8 cellular contexts compared by ENCODE assay signal in the genomic region with DNA sequence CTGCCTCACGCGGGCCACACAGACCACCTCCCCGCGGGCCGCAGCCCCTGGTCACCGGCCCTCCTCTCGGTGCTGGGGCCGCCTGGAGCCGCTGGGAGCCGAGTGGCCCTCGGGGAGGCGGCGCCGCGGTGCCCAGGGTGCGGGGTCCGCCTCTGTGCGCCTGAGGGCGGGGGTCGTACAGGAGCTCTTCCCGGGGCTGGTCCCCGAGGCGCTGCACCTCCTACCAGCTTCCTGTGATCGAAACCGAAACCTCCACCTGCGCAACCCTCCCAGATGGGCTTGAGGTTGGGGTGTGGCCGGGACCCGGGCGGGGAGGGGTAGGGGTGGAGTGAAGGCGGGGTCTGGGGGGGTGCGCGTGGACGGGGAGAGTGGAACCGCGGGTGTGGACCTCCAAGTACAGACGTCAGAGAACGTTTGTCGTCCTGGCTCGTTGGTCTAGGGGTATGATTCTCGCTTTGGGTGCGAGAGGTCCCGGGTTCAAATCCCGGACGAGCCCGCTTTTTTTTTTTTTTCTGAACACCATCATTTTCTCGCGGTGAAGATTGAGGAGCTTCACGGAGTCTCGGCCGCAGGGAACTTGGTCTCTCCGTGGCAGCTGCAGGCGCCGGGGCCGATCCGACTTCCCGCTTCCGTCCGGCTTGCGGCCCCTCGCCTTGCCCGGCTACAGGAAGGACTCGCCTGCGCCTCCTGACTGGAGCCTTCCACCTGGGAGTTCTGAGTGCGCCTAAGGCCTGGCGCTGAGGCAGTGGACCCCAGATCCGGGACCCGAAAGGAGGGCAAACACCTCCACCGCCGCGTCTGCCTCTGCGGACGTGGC. TPM values are rescaled to one million over a fixed set of nuclear protein-coding genes. Genes with fewer than 3 reads are reported as not detected.
DNase-seq lines count a peak whose midpoint lies in the region; FAIRE-seq and TF ChIP-seq lines count a peak whose summit lies in the region.

No MANE protein-coding gene starts in this region.

- peaks cover 5 to 26% (median 12%) of the 10 kb centered on the region in 3 donors for H3K4me1 Mint-ChIP-seq in IgD-negative memory B cell

- no peaks in the 10 kb centered on the region for H3K36me3 Mint-ChIP-seq in IgD-negative memory B cell

- H3K9me3 Mint-ChIP-seq in IgD-negative memory B cell = peaks cover 0 to 4% (median 0%) of the 10 kb centered on the region in 3 donors

- peak overlapping the region; percentile 93 to 99 (median 96) for H3K27ac Mint-ChIP-seq in IgD-negative memory B cell

- H3K27me3 Mint-ChIP-seq in IgD-negative memory B cell = peaks cover 2% of the 10 kb centered on the region

- H3K9me3 ChIP-seq in SJSA1 (replicated peaks) (no peaks in the 10 kb centered on the region), neutrophil (no peaks in the 10 kb centered on the region), testis (no peaks in the 10 kb centered on the region)

- H3K4me1 ChIP-seq in SJSA1 (replicated peaks) (peaks cover 17% of the 10 kb centered on the region), neutrophil (ENCODE audit: control insufficient read depth in 1 of 2, insufficient read depth in 1 of 2, low read depth in 1 of 2, low read length in 1 of 2) (peaks cover 28 to 33% of the 10 kb centered on the region in 2 experiments), testis (peaks cover 7% of the 10 kb centered on the region)

- intact Hi-C loops in testis (cut with DNase I; ENCODE audit: low total_unique reads) = no loop called here

- H3K4me3 ChIP-seq in SJSA1 = peak overlapping the region; percentile 81
- H3K4me3 ChIP-seq in neutrophil (ENCODE audit: low read depth in 1 of 2, low read length in 1 of 2) = peak overlapping the region; percentile 81
- H3K4me3 ChIP-seq in testis = peak overlapping the region; percentile 79 to 88

- 0% methylated on average over 24 to 54 of the region's 72 CpGs for WGBS in testis, 2 donors

- DNase-seq in AG09319 (ENCODE audit: extremely low read depth, low read depth) = peak; percentile 66
- peak; percentile 91 to 95 for DNase-seq in SJSA1 (ENCODE audit: low read depth in 1 of 2, low spot score in 2 of 2)
- peak; percentile 63 to 94 (median 85) for DNase-seq in activated naive CD4-positive, alpha-beta T cell (lab: John Stamatoyannopoulos, UW)
- peak; percentile 73 to 84 for DNase-seq in frontal cortex (ENCODE audit: low spot score in 2 of 2)
- DNase-seq in testis = peak; percentile 69

- peak overlapping the region; percentile 32 for H3K27ac ChIP-seq in SJSA1
- H3K27ac ChIP-seq in neutrophil = peak overlapping the region; percentile 63
- peak overlapping the region; percentile 72 to 86 for H3K27ac ChIP-seq in testis

- H3K36me3 ChIP-seq in SJSA1 (no peaks in the 10 kb centered on the region; the same call in 1 of the 2 replicates), neutrophil (no peaks in the 10 kb centered on the region), testis (ENCODE audit: low read depth, missing control alignments) (no peaks in the 10 kb centered on the region)

- peak overlapping the region; percentile 87 to 100 (median 96) for H3K4me3 Mint-ChIP-seq in IgD-negative memory B cell

- peak; percentile 7 for TF ChIP-seq POLR2A in GM19193 (IDR thresholded peaks at IDR 0.05; ENCODE audit: extremely low read depth, insufficient read depth, insufficient read length)
- no peak for TF ChIP-seq POLR2A in testis (IDR thresholded peaks at IDR 0.05)

- FAIRE-seq in frontal cortex (lab: Jason Lieb, UNC) = no peak

- no peaks in the 10 kb centered on the region for H3K27me3 ChIP-seq in SJSA1 (replicated peaks)
- H3K27me3 ChIP-seq in neutrophil = peaks cover 91% of the 10 kb centered on the region
- no peaks in the 10 kb centered on the region for H3K27me3 ChIP-seq in testis

- TF ChIP-seq CTCF in AG09319 (IDR thresholded peaks at IDR 0.05; ENCODE audit: low read depth, low read length) (no peak), neutrophil (IDR thresholded peaks at IDR 0.05) (no peak), testis (IDR thresholded peaks at IDR 0.05) (no peak)

RNA-seq across cellular contexts. Expression of gene ZNF213, which starts 23.9 kb away (rescaled TPM):
- 1.9 TPM for polyA plus RNA-seq in IgD-negative memory B cell
- total RNA-seq in SJSA1 (2014; rRNA removed; shearing (Covaris generic)) = 2.6 and 3.8 TPM in 2 replicates
- total RNA-seq in frontal cortex = 6.9 TPM
- 10 to 100 TPM; 43.1 to 57.3 TPM for total RNA-seq in testis
- polyA plus RNA-seq in testis (ENCODE audit: insufficient read depth, low read depth, low replicate concordance) = 46.8 TPM

RNA-seq across cellular contexts. Expression of gene OR1F1, which starts 29.3 kb away (rescaled TPM):
- polyA plus RNA-seq in IgD-negative memory B cell (not detected), testis (ENCODE audit: insufficient read depth, low read depth, low replicate concordance) (not detected)
- total RNA-seq in SJSA1 (2014; rRNA removed; shearing (Covaris generic)) = not detected in 2 replicates
- total RNA-seq in frontal cortex (0.41 TPM), testis (not detected)

RNA-seq across cellular contexts. Expression of gene ZNF205, which starts 46.3 kb away (rescaled TPM):
- not detected for polyA plus RNA-seq in IgD-negative memory B cell
- total RNA-seq in SJSA1 (2014; rRNA removed; shearing (Covaris generic)) = 13.8 and 15.3 TPM in 2 replicates
- total RNA-seq in frontal cortex = 17.9 TPM
- total RNA-seq in testis = 10 to 100 TPM in 1 of 2 donors, 1 to 10 TPM in 1; 9.8 to 19.4 TPM
- polyA plus RNA-seq in testis (ENCODE audit: insufficient read depth, low read depth, low replicate concordance) = 5.5 TPM

RNA-seq across cellular contexts. Expression of gene ZSCAN10, which starts 59.6 kb away (rescaled TPM):
- polyA plus RNA-seq in IgD-negative memory B cell (not detected), testis (ENCODE audit: insufficient read depth, low read depth, low replicate concordance) (0.91 TPM)
- total RNA-seq in SJSA1 (2014; rRNA removed; shearing (Covaris generic)) = not detected in 2 replicates
- total RNA-seq in frontal cortex (not detected), testis (under 1 TPM; 0.79 to 0.93 TPM)

Comparison
In these comparisons a context has a peak if more than half of its experiments do, and no peak if none do; other contexts are left out.
1. Peak in every context shown above with its lines: DNase-seq, H3K4me3 ChIP-seq and H3K27ac ChIP-seq.